Comparison of ENCODE assay signal across 2 cellular contexts in the genomic region with DNA sequence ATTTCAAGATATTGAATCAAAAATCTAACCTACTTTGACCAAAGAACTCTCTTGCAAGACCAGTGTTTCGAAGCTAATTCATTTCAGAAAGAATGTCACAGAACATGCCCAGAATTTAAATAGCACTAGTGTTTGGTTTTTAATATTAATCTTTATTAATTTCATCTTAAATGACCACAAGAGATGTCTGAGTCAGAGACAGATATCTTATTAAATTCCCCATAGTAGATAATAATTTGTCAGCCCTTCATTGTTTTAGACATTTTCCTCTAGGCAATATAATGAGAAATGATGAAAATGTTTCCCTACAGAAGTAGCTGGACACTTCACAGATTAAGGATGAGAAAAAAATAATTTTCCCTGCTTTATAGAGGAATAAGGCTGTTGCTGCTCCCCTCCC.
A peak's percentile ranks its signal among the peaks of the same experiment; 100 is the strongest.
TF ChIP-seq lines count a peak whose summit lies in the region.

No MANE protein-coding gene starts in this region.

TF ChIP-seq in HCT116, 20 proteins besides CTCF, POLR2A, EP300 and RAD21 (continued from another document):
- no peak for TF ChIP-seq TCF7L2 (IDR thresholded peaks at IDR 0.05; ENCODE audit: borderline replicate concordance, extremely low read depth, insufficient read depth, insufficient read length)
- no peak for TF ChIP-seq ZNF274 (IDR thresholded peaks at IDR 0.05; ENCODE audit: low read depth, low read length)
- no peak for TF ChIP-seq FOSL1 (IDR thresholded peaks at IDR 0.05; ENCODE audit: low read depth)
- TF ChIP-seq, protein P1, sequence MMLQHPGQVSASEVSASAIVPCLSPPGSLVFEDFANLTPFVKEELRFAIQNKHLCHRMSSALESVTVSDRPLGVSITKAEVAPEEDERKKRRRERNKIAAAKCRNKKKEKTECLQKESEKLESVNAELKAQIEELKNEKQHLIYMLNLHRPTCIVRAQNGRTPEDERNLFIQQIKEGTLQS (IDR thresholded peaks at IDR 0.05) = no peak
- no peak for TF ChIP-seq CEBPB (IDR thresholded peaks at IDR 0.05; ENCODE audit: low read depth)
- TF ChIP-seq, protein P2, sequence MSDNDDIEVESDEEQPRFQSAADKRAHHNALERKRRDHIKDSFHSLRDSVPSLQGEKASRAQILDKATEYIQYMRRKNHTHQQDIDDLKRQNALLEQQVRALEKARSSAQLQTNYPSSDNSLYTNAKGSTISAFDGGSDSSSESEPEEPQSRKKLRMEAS (IDR thresholded peaks at IDR 0.05) = no peak
- no peak for TF ChIP-seq SIN3A (IDR thresholded peaks at IDR 0.05; ENCODE audit: low read depth)

TF ChIP-seq in SK-N-SH, 30 proteins besides CTCF, POLR2A, EP300 and RAD21:
- TF ChIP-seq, protein P3, sequence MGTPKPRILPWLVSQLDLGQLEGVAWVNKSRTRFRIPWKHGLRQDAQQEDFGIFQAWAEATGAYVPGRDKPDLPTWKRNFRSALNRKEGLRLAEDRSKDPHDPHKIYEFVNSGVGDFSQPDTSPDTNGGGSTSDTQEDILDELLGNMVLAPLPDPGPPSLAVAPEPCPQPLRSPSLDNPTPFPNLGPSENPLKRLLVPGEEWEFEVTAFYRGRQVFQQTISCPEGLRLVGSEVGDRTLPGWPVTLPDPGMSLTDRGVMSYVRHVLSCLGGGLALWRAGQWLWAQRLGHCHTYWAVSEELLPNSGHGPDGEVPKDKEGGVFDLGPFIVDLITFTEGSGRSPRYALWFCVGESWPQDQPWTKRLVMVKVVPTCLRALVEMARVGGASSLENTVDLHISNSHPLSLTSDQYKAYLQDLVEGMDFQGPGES (IDR thresholded peaks at IDR 0.05; ENCODE audit: low read depth, low read length) = no peak
- peak; percentile 24; the same call in 1 of the 2 replicates for TF ChIP-seq TEAD4 (IDR thresholded peaks at IDR 0.05; ENCODE audit: borderline replicate concordance, insufficient read depth)
- TF ChIP-seq YY1 (IDR thresholded peaks at IDR 0.05; ENCODE audit: low read depth) = no peak
- no peak for TF ChIP-seq SMC3 (IDR thresholded peaks at IDR 0.05; ENCODE audit: low read depth, low read length)
- no peak for TF ChIP-seq POLR2AphosphoS5 (IDR thresholded peaks at IDR 0.05; ENCODE audit: low read depth, low read length)
- TF ChIP-seq RCOR1 (IDR thresholded peaks at IDR 0.05; ENCODE audit: low read length) = no peak
- no peak for TF ChIP-seq TCF12 (IDR thresholded peaks at IDR 0.05)
- TF ChIP-seq RFX5 (IDR thresholded peaks at IDR 0.05; ENCODE audit: low read length) = no peak
- TF ChIP-seq, protein P4, sequence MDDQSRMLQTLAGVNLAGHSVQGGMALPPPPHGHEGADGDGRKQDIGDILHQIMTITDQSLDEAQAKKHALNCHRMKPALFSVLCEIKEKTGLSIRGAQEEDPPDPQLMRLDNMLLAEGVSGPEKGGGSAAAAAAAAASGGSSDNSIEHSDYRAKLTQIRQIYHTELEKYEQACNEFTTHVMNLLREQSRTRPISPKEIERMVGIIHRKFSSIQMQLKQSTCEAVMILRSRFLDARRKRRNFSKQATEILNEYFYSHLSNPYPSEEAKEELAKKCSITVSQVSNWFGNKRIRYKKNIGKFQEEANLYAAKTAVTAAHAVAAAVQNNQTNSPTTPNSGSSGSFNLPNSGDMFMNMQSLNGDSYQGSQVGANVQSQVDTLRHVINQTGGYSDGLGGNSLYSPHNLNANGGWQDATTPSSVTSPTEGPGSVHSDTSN (IDR thresholded peaks at IDR 0.05) = peak; percentile 13; the same call in 1 of the 2 replicates
